ENCODE assay signal across 8 cellular contexts in genomic region chr22:45262931-45263789, GRCh38. TPM values are rescaled to one million over a fixed set of nuclear protein-coding genes. Genes with fewer than 3 reads are reported as not detected.
DNase-seq lines count a peak whose midpoint lies in the region; ATAC-seq, FAIRE-seq and TF ChIP-seq lines count a peak whose summit lies in the region.

No MANE protein-coding gene starts in this region.

- intact Hi-C loops in body of pancreas (cut with DNase I) (no loop called here), sciatic nerve (cut with DNase I) (loop anchor here (10.0 kb wide), 1 partner anchor 98 kb away; the partner anchor contains the start of gene NUP50)

- DNase-seq in GM12892 (ENCODE audit: insufficient read length) (peak; percentile 73), Kasumi-1 (lab: John Stamatoyannopoulos, UW) (peak; percentile 61 to 72), body of pancreas (peak in 2 of 4 donors; percentile 38 to 59), sciatic nerve (ENCODE audit: low spot score) (no peak), HuH-7 (ENCODE audit: low spot score) (no peak), coronary artery (ENCODE audit: low spot score) (no peak)
- DNase-seq in activated CD4-positive, alpha-beta T cell treated with anti-CD3 and anti-CD28 coated beads, Interleukin-2, amount 50 U/mL, for 4 hours = no peak

- no peak for FAIRE-seq in GM12892 (lab: Jason Lieb, UNC)

- no peaks in the 10 kb centered on the region for H3K36me3 ChIP-seq in body of pancreas (replicated peaks in 1 of 2; ENCODE audit: insufficient read depth in 1 of 2, low read depth in 2 of 2)

- no peaks in the 10 kb centered on the region for H3K27me3 ChIP-seq in body of pancreas

- H3K4me1 ChIP-seq in body of pancreas = peaks cover 3% of the 10 kb centered on the region

- H3K27ac ChIP-seq in body of pancreas (peak overlapping the region in 1 of 4 donors; percentile 36), coronary artery (no peak overlapping the region)

- H3K9me3 ChIP-seq in body of pancreas = no peaks in the 10 kb centered on the region

- ATAC-seq in GM21576 (IDR thresholded peaks at IDR 0.05; ENCODE audit: unreplicated experiment) (peak; percentile 62), body of pancreas (peak; percentile 23), sciatic nerve (peak; percentile 35)

- no peak for TF ChIP-seq POLR2A in GM12892 (IDR thresholded peaks at IDR 0.05; ENCODE audit: low read depth, low read length)
- peak in 1 of 3 donors; percentile 0 for TF ChIP-seq POLR2A in body of pancreas (IDR thresholded peaks at IDR 0.05)

- H3K4me3 ChIP-seq in body of pancreas (no peak overlapping the region), coronary artery (no peak overlapping the region)

- 68 to 74% methylated on average over 6 to 20 of the region's 20 CpGs for WGBS in body of pancreas, 2 donors

- TF ChIP-seq CTCF in body of pancreas (IDR thresholded peaks at IDR 0.05) = no peak
- TF ChIP-seq CTCF in coronary artery (IDR thresholded peaks at IDR 0.05) = no peak

RNA-seq across cellular contexts. Expression of gene UPK3A, which starts 21.6 kb away (rescaled TPM):
- polyA plus RNA-seq in GM12892 (2012; ENCODE audit: missing spikeins) = not detected
- total RNA-seq in body of pancreas (not detected), sciatic nerve (not detected)

RNA-seq across cellular contexts. Expression of gene KIAA0930, which starts 22.5 kb away (rescaled TPM):
- 32.5 TPM for polyA plus RNA-seq in GM12892 (2012; ENCODE audit: missing spikeins)
- 10 to 100 TPM; 14.2 to 17.9 TPM for total RNA-seq in body of pancreas
- total RNA-seq in sciatic nerve = 119 TPM

RNA-seq across cellular contexts. Expression of gene FAM118A, which starts 46.6 kb away (rescaled TPM):
- polyA plus RNA-seq in GM12892 (2012; ENCODE audit: missing spikeins) = 42.4 TPM
- total RNA-seq in body of pancreas (100 to 1,000 TPM in 1 of 2 donors, 10 to 100 TPM in 1; 13.0 to 149 TPM), sciatic nerve (44.9 TPM)

Comparison
In these comparisons a context has a peak if more than half of its experiments do, and no peak if none do; other contexts are left out.
1. DNase-seq: peak in GM12892 (single experiment) and Kasumi-1 (2 of 2); none in sciatic nerve (single experiment), activated CD4-positive, alpha-beta T cell treated with anti-CD3 and anti-CD28 coated beads, Interleukin-2, amount 50 U/mL, for 4 hours (0 of 2), HuH-7 (single experiment) and coronary artery (single experiment).
2. Peak in every context shown above with its lines, with median percentiles within 50 percentile points of each other: ATAC-seq.